1 cellular context compared by ENCODE assay signal in the genomic region with DNA sequence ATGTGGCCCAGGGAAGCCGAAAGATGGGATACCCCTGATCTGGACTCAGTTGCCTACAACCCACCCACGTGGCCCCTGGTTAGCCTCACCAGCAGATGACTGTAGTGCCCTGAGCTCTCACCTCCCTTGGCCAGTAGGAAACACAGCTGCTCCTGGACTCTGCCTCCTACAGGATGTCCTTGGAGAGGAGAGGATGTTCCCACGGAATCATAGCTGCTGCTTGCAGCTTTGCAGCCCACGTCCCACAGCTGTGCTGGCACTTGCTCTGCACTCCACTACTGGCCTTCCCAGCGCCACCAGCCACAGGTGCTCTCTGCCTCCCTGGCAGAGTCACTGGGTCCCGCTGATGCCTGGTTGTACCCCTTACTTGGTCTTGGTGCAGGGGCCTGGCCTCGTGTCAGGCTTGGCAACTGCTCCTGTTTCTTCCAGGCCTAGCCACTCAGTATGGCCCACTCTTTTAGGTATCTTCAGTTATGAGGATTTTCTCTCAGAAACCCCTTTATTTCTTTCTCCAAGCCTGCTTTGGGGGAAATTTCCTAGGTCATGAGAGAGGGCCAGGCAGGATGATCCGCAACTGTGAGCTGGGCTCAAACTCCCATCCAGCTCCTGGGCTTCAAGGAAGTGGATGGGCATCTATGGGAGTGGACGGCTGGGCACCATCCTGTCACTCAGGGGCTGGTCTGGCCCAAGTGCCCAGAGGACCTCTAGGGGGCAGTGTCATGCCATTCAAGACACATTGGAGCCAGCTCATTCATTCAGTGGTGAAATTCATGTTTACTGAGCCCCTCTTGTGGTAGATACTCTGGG.
TF ChIP-seq lines count a peak whose summit lies in the region.

No MANE protein-coding gene starts in this region.

TF ChIP-seq in endothelial cell of umbilical vein, 7 proteins besides CTCF, POLR2A, EP300 and RAD21:
- TF ChIP-seq GATA2 (IDR thresholded peaks at IDR 0.05; ENCODE audit: insufficient read depth, insufficient read length, low read depth, low read length): no peak
TF ChIP-seq in endothelial cell of umbilical vein: peak in this region for 0.
